ENCODE assay signal across 12 cellular contexts in genomic region chr7:50594734-50595537, GRCh38. TPM values are rescaled to one million over a fixed set of nuclear protein-coding genes. Genes with fewer than 3 reads are reported as not detected.
DNase-seq lines count a peak whose midpoint lies in the region; ATAC-seq and TF ChIP-seq lines count a peak whose summit lies in the region.
"Had no signal": no experiment of that assay in that cellular context is flagged by ENCODE, and none has a peak within 500 bp of the region (broad histone marks: within the 10 kb centered on the region; RNA-seq: fewer than 3 reads in every experiment).

No MANE protein-coding gene starts in this region.

- peak overlapping the region; percentile 32 to 54 for H3K27ac Mint-ChIP-seq in T-cell

- in situ Hi-C loops in transverse colon (cut with MboI; ENCODE audit: low pct_ligation_motif_present in 1 of 4, low pct_unique_long_range_greater_than_20kb in 1 of 4, low sequenced_read_pairs in 3 of 4): no loop called here

- TF ChIP-seq EP300 in transverse colon (IDR thresholded peaks at IDR 0.05; ENCODE audit: low read depth): no peak

- peaks cover 0 to 1% of the 10 kb centered on the region in 2 donors for H3K27me3 Mint-ChIP-seq in T-cell
- H3K27me3 Mint-ChIP-seq: brain had no signal

- peaks cover 11 to 18% (median 12%) of the 10 kb centered on the region in 3 donors for H3K4me1 Mint-ChIP-seq in T-cell

- ATAC-seq in HG02870 (IDR thresholded peaks at IDR 0.05; ENCODE audit: unreplicated experiment): peak; percentile 88
- ATAC-seq in T-cell (replicated peaks in 1 of 4): peak in 1 of 4 experiments; percentile 19
- ATAC-seq: esophagus mucosa had no signal

- no peaks in the 10 kb centered on the region for H3K9me3 Mint-ChIP-seq in T-cell

- peaks cover 8% of the 10 kb centered on the region for H3K36me3 Mint-ChIP-seq in T-cell

- H3K27ac ChIP-seq in transverse colon (no peak overlapping the region), prostate gland (no peak overlapping the region)
- H3K27ac ChIP-seq: parathyroid adenoma, vagina had no signal

- H3K36me3 ChIP-seq in transverse colon (no peaks in the 10 kb centered on the region), prostate gland (no peaks in the 10 kb centered on the region)

- CTCF ChIA-PET in T-cell (lab: Charles Lee): no interaction called here

- H3K9me3 ChIP-seq in transverse colon (no peaks in the 10 kb centered on the region), prostate gland (no peaks in the 10 kb centered on the region)
- H3K9me3 ChIP-seq: vagina had no signal

- TF ChIP-seq CTCF in transverse colon (IDR thresholded peaks at IDR 0.05) (no peak), prostate gland (IDR thresholded peaks at IDR 0.05) (no peak)

- H3K4me1 ChIP-seq in transverse colon: no peaks in the 10 kb centered on the region
- H3K4me1 ChIP-seq in prostate gland (replicated peaks): no peaks in the 10 kb centered on the region
- H3K4me1 ChIP-seq: parathyroid adenoma, vagina had no signal

- WGBS in transverse colon (ENCODE audit: low coverage in 1 of 2), 2 donors: 75 to 86% methylated on average over 6 to 8 of the region's 8 CpGs
- 84% methylated on average over 8 of the region's 8 CpGs for WGBS in prostate gland

- DNase-seq in stimulated activated CD4-positive, alpha-beta T cell treated with anti-CD3 and anti-CD28 coated beads, Interleukin-15, amount 100 ng/mL, for 24 hours: peak; percentile 17
- no peak for DNase-seq in stimulated activated CD4-positive, alpha-beta T cell treated with anti-CD3 and anti-CD28 coated beads, Interleukin-2, amount 100 ng/mL, for 48 hours
- DNase-seq in T-cell (no peak), transverse colon (no peak), MV-4-11 (lab: John Stamatoyannopoulos, UW) (no peak), kidney glomerular epithelial cell (lab: John Stamatoyannopoulos, UW) (no peak), prostate gland (ENCODE audit: low spot score) (no peak)

- TF ChIP-seq POLR2A in transverse colon (IDR thresholded peaks at IDR 0.05) (no peak), prostate gland (IDR thresholded peaks at IDR 0.05) (no peak)

- intact Hi-C loops in transverse colon (cut with DNase I; ENCODE audit: low total_unique reads): no loop called here
- intact Hi-C loops in prostate gland (cut with DNase I): loop anchor here (10.0 kb wide), 1 partner anchor 470 kb away; no protein-coding TSS in a partner anchor

- H3K27me3 ChIP-seq in transverse colon: no peaks in the 10 kb centered on the region
- no peaks in the 10 kb centered on the region for H3K27me3 ChIP-seq in prostate gland (replicated peaks; ENCODE audit: insufficient read depth)
- H3K27me3 ChIP-seq: vagina had no signal

- H3K4me3 ChIP-seq in transverse colon (no peak overlapping the region), prostate gland (no peak overlapping the region)
- H3K4me3 ChIP-seq: vagina had no signal

- POLR2A ChIA-PET in T-cell (lab: Charles Lee): no interaction called here

- H3K4me3 Mint-ChIP-seq in T-cell: no peak overlapping the region
- H3K4me3 Mint-ChIP-seq: brain had no signal

RNA-seq across cellular contexts. Expression of gene DDC, which starts 29.7 kb away (rescaled TPM):
- not detected for total RNA-seq in T-cell
- total RNA-seq in transverse colon: 10 to 100 TPM; 16.1 to 71.3 (median 42.5) TPM
- total RNA-seq in prostate gland: 1 to 10 TPM; 1.5 to 1.9 TPM
- total RNA-seq: esophagus mucosa had no signal

Comparison
In these comparisons a context has a peak if more than half of its experiments do, and no peak if none do; other contexts are left out.
1. RNA of gene DDC, which starts 29.7 kb away (total RNA-seq): 16.1 to 71.3 TPM in transverse colon; 1.5 to 1.9 TPM in prostate gland and not detected in T-cell; every median in the first group is over 4 times any median in the second.